ENCODE assay signal across 9 cellular contexts in genomic region chr5:59767753-59768159, GRCh38.
DNase-seq lines count a peak whose midpoint lies in the region; ATAC-seq and TF ChIP-seq lines count a peak whose summit lies in the region.
"Had no signal": no experiment of that assay in that cellular context is flagged by ENCODE, and none has a peak within 500 bp of the region (broad histone marks: within the 10 kb centered on the region; RNA-seq: fewer than 3 reads in every experiment).

No MANE protein-coding gene starts in this region.

- H3K4me1 ChIP-seq in cardiac muscle cell (ENCODE audit: low read depth) (no peaks in the 10 kb centered on the region), mononuclear cell (ENCODE audit: insufficient read depth, low read length) (peaks cover 13% of the 10 kb centered on the region), upper lobe of right lung (peaks cover 5% of the 10 kb centered on the region)

- H3K27ac Mint-ChIP-seq in dendritic cell treated with granulocyte-macrophage colony-stimulating factor and Interleukin-4, amounts not matched to agents 40 ng/mL and 50 ng/mL, for 4 days, result no peak overlapping the region

- TF ChIP-seq CTCF in cardiac muscle cell (IDR thresholded peaks at IDR 0.05; ENCODE audit: low read depth, low read length) (no peak), upper lobe of right lung (IDR thresholded peaks at IDR 0.05) (no peak)

- H3K27ac ChIP-seq in cardiac muscle cell, result no peak overlapping the region
- no peak overlapping the region for H3K27ac ChIP-seq in upper lobe of right lung

- H3K4me3 ChIP-seq in cardiac muscle cell (peak overlapping the region; percentile 32), mononuclear cell (ENCODE audit: low read length) (peak overlapping the region; percentile 42), upper lobe of right lung (peak overlapping the region; percentile 53)

- no peaks in the 10 kb centered on the region for H3K9me3 ChIP-seq in cardiac muscle cell (ENCODE audit: low read depth)
- H3K9me3 ChIP-seq in mononuclear cell (ENCODE audit: low read depth, low read length), result no peaks in the 10 kb centered on the region
- no peaks in the 10 kb centered on the region for H3K9me3 ChIP-seq in upper lobe of right lung

- H3K27me3 Mint-ChIP-seq in dendritic cell treated with granulocyte-macrophage colony-stimulating factor and Interleukin-4, amounts not matched to agents 40 ng/mL and 50 ng/mL, for 4 days, result peaks cover 21% of the 10 kb centered on the region

- DNase-seq in cardiac muscle cell (ENCODE audit: low read depth in 1 of 2, low spot score in 1 of 2) (peak in 1 of 2 donors; percentile 44), Right ventricle myocardium superior (no peak), upper lobe of right lung (no peak), pons (ENCODE audit: low spot score) (no peak), SW 1271 (lab: John Stamatoyannopoulos, UW) (no peak), posterior vena cava (ENCODE audit: low spot score) (no peak)
- DNase-seq: stimulated activated CD4-positive, alpha-beta T cell treated with anti-CD3 and anti-CD28 coated beads, Interleukin-2, amount 100 ng/mL, for 48 hours had no signal

- H3K4me1 Mint-ChIP-seq in dendritic cell treated with granulocyte-macrophage colony-stimulating factor and Interleukin-4, amounts not matched to agents 40 ng/mL and 50 ng/mL, for 4 days (ENCODE audit: low read depth), result peaks cover 12% of the 10 kb centered on the region

- H3K36me3 Mint-ChIP-seq in dendritic cell treated with granulocyte-macrophage colony-stimulating factor and Interleukin-4, amounts not matched to agents 40 ng/mL and 50 ng/mL, for 4 days (ENCODE audit: low read depth), result no peaks in the 10 kb centered on the region

- ATAC-seq in Right ventricle myocardium superior (ENCODE audit: poor library complexity) (no peak), upper lobe of right lung (no peak)

- no peaks in the 10 kb centered on the region for H3K36me3 ChIP-seq in cardiac muscle cell
- H3K36me3 ChIP-seq in upper lobe of right lung, result no peaks in the 10 kb centered on the region

- peak overlapping the region; percentile 74 for H3K4me3 Mint-ChIP-seq in dendritic cell treated with granulocyte-macrophage colony-stimulating factor and Interleukin-4, amounts not matched to agents 40 ng/mL and 50 ng/mL, for 4 days

- no peaks in the 10 kb centered on the region for H3K9me3 Mint-ChIP-seq in dendritic cell treated with granulocyte-macrophage colony-stimulating factor and Interleukin-4, amounts not matched to agents 40 ng/mL and 50 ng/mL, for 4 days

- peaks cover 32% of the 10 kb centered on the region for H3K27me3 ChIP-seq in cardiac muscle cell
- peaks cover 24% of the 10 kb centered on the region for H3K27me3 ChIP-seq in mononuclear cell (ENCODE audit: insufficient read depth, low read length)
- H3K27me3 ChIP-seq in upper lobe of right lung, result no peaks in the 10 kb centered on the region

- intact Hi-C loops in Right ventricle myocardium superior (cut with DNase I) (no loop called here), upper lobe of right lung (cut with DNase I) (no loop called here), posterior vena cava (cut with DNase I) (no loop called here)
- intact Hi-C loops in dendritic cell treated with granulocyte-macrophage colony-stimulating factor and Interleukin-4, amounts not matched to agents 40 ng/mL and 50 ng/mL, for 4 days (cut with micrococcal nuclease), result no loop called here
